In genomic region chrX:43564953-43565352, GRCh38 we compare ENCODE assay signal across 19 cellular contexts.
"Had no signal": no experiment of that assay in that cellular context is flagged by ENCODE, and none has a peak within 500 bp of the region (broad histone marks: within the 10 kb centered on the region; RNA-seq: fewer than 3 reads in every experiment).

No MANE protein-coding gene starts in this region.

- H3K4me1 Mint-ChIP-seq: activated naive CD8-positive, alpha-beta T cell treated with anti-CD3 and anti-CD28 coated beads, Interleukin-2, amount 50 U/mL, for 24 hours; T-cell had no signal

- H3K4me3 ChIP-seq: lower lobe of right lung, spleen, upper lobe of right lung had no signal

- DNase-seq: activated CD4-positive, alpha-beta T cell treated with anti-CD3 and anti-CD28 coated beads for 1 hour; activated CD4-positive, alpha-beta T cell treated with anti-CD3 and anti-CD28 coated beads, Interleukin-2, amount 50 U/mL, for 4 hours; activated naive CD4-positive, alpha-beta T cell treated with anti-CD3 and anti-CD28 coated beads for 36 hours; activated naive CD8-positive, alpha-beta T cell treated with anti-CD3 and anti-CD28 coated beads, Interleukin-2, amount 50 U/mL, for 24 hours; activated T-cell treated with anti-CD3 and anti-CD28 coated beads, Interleukin-2, amount 50 U/mL, for 1 hour; central memory CD4-positive, alpha-beta T cell; effector memory CD4-positive, alpha-beta T cell; hippocampal formation; kidney; lower lobe of right lung; spleen; T-cell; T-helper 9 cell; upper lobe of right lung had no signal

- H3K9me3 Mint-ChIP-seq: activated naive CD4-positive, alpha-beta T cell treated with anti-CD3 and anti-CD28 coated beads for 36 hours; activated naive CD8-positive, alpha-beta T cell treated with anti-CD3 and anti-CD28 coated beads, Interleukin-2, amount 50 U/mL, for 24 hours; activated T-helper 2 cell treated with anti-CD3 and anti-CD28 coated beads, Interferon-gamma antibody, Interleukin-2, Interleukin-4, amounts not matched to agents 10 μg/mL and 5 μg/mL and 100 μg/mL, durations not matched to agents 14 hours and 24 hours and 36 hours; stimulated activated naive CD8-positive, alpha-beta T cell treated with anti-CD3 and anti-CD28 coated beads, Interleukin-15, Interleukin-2, amounts not matched to agents 100 ng/mL and 50 ng/mL, for 24 hours; T-cell had no signal

- H3K36me3 ChIP-seq: lower lobe of right lung, spleen, upper lobe of right lung had no signal

- H3K27ac Mint-ChIP-seq: activated naive CD4-positive, alpha-beta T cell treated with anti-CD3 and anti-CD28 coated beads for 36 hours; activated naive CD8-positive, alpha-beta T cell treated with anti-CD3 and anti-CD28 coated beads, Interleukin-2, amount 50 U/mL, for 24 hours; activated T-helper 2 cell treated with anti-CD3 and anti-CD28 coated beads, Interferon-gamma antibody, Interleukin-2, Interleukin-4, amounts not matched to agents 10 μg/mL and 5 μg/mL and 100 μg/mL, durations not matched to agents 14 hours and 24 hours and 36 hours; mesothelial cell of epicardium; stimulated activated naive CD8-positive, alpha-beta T cell treated with anti-CD3 and anti-CD28 coated beads, Interleukin-15, Interleukin-2, amounts not matched to agents 100 ng/mL and 50 ng/mL, for 24 hours; T-cell had no signal

- H3K4me1 ChIP-seq: lower lobe of right lung, spleen, upper lobe of right lung had no signal

- ATAC-seq: activated naive CD8-positive, alpha-beta T cell treated with anti-CD3 and anti-CD28 coated beads, Interleukin-2, amount 50 U/mL, for 24 hours; sciatic nerve; T-cell; upper lobe of right lung had no signal

- H3K27me3 ChIP-seq: upper lobe of right lung had no signal

- H3K27ac ChIP-seq: epithelial cell of prostate, lower lobe of right lung, upper lobe of right lung had no signal

- H3K9me3 ChIP-seq: lower lobe of right lung, spleen, upper lobe of right lung had no signal

- H3K36me3 Mint-ChIP-seq: mesothelial cell of epicardium, T-cell had no signal

- H3K4me3 Mint-ChIP-seq: activated naive CD4-positive, alpha-beta T cell treated with anti-CD3 and anti-CD28 coated beads for 36 hours; activated naive CD8-positive, alpha-beta T cell treated with anti-CD3 and anti-CD28 coated beads, Interleukin-2, amount 50 U/mL, for 24 hours; mesothelial cell of epicardium; stimulated activated naive CD8-positive, alpha-beta T cell treated with anti-CD3 and anti-CD28 coated beads, Interleukin-15, Interleukin-2, amounts not matched to agents 100 ng/mL and 50 ng/mL, for 24 hours; T-cell had no signal
